1 cellular context compared by ENCODE assay signal in the genomic region with DNA sequence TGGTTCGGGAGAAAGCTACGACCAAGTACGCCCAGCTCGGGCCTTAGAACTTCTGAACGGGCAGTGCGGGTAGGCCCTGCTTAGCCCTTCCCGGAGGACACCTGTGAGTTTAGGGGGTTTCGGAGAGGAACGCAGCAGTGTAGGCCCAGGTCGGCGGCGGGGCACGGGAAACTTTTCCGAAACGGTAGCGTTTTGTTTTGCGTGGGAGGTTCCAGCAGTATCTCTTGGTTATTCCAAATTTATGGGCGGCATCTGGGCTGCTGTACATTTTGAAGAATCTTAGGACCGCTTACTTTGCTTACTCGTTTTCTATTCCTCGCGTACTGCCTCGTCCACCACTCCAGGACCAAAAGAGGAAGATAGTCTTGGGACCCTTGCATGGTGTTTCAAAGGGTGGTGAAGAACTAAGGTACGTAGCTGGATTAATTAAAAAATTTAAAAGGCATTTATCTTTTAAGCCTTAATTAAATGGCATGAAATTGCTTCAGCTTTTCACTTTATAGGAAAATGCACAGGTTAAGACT.
A peak's percentile ranks its signal among the peaks of the same experiment; 100 is the strongest.
TF ChIP-seq lines count a peak whose summit lies in the region.

No MANE protein-coding gene starts in this region.

TF ChIP-seq in HepG2, 621 proteins besides CTCF, POLR2A, EP300 and RAD21 (continued from another document and continues in another):
- TF ChIP-seq, protein P1, sequence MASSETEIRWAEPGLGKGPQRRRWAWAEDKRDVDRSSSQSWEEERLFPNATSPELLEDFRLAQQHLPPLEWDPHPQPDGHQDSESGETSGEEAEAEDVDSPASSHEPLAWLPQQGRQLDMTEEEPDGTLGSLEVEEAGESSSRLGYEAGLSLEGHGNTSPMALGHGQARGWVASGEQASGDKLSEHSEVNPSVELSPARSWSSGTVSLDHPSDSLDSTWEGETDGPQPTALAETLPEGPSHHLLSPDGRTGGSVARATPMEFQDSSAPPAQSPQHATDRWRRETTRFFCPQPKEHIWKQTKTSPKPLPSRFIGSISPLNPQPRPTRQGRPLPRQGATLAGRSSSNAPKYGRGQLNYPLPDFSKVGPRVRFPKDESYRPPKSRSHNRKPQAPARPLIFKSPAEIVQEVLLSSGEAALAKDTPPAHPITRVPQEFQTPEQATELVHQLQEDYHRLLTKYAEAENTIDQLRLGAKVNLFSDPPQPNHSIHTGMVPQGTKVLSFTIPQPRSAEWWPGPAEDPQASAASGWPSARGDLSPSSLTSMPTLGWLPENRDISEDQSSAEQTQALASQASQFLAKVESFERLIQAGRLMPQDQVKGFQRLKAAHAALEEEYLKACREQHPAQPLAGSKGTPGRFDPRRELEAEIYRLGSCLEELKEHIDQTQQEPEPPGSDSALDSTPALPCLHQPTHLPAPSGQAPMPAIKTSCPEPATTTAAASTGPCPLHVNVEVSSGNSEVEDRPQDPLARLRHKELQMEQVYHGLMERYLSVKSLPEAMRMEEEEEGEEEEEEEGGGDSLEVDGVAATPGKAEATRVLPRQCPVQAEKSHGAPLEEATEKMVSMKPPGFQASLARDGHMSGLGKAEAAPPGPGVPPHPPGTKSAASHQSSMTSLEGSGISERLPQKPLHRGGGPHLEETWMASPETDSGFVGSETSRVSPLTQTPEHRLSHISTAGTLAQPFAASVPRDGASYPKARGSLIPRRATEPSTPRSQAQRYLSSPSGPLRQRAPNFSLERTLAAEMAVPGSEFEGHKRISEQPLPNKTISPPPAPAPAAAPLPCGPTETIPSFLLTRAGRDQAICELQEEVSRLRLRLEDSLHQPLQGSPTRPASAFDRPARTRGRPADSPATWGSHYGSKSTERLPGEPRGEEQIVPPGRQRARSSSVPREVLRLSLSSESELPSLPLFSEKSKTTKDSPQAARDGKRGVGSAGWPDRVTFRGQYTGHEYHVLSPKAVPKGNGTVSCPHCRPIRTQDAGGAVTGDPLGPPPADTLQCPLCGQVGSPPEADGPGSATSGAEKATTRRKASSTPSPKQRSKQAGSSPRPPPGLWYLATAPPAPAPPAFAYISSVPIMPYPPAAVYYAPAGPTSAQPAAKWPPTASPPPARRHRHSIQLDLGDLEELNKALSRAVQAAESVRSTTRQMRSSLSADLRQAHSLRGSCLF (CRISPR knock-in tag; IDR thresholded peaks at IDR 0.05; ENCODE audit: borderline replicate concordance): 0 out of 2 replicates have a peak, but pooled peaks have one; percentile 5
- TF ChIP-seq XBP1 (CRISPR knock-in tag; IDR thresholded peaks at IDR 0.05) (no peak), ZNF180 (CRISPR knock-in tag; IDR thresholded peaks at IDR 0.05; ENCODE audit: borderline replicate concordance, low read depth) (no peak), ZFAT (CRISPR knock-in tag; conservative IDR thresholded peaks at IDR 0.05) (0 out of 2 replicates have a peak, but pooled peaks have one; percentile 35), ZNF839 (CRISPR knock-in tag; IDR thresholded peaks at IDR 0.05; ENCODE audit: borderline replicate concordance) (no peak), ZNF44 (CRISPR knock-in tag; IDR thresholded peaks at IDR 0.05) (no peak), MED1 (CRISPR knock-in tag; IDR thresholded peaks at IDR 0.05) (0 out of 2 replicates have a peak, but pooled peaks have one; percentile 10), ZNF230 (CRISPR knock-in tag; IDR thresholded peaks at IDR 0.05) (no peak), FOXO1 (CRISPR knock-in tag; IDR thresholded peaks at IDR 0.05) (0 out of 2 replicates have a peak, but pooled peaks have one; percentile 48), NONO (IDR thresholded peaks at IDR 0.05) (no peak), NONO (CRISPR knock-in tag; conservative IDR thresholded peaks at IDR 0.05) (no peak; the same call in 1 of the 2 replicates), FOSL2 (CRISPR knock-in tag; IDR thresholded peaks at IDR 0.05) (peak; percentile 19; the same call in 1 of the 2 replicates), KAT7 (CRISPR knock-in tag; IDR thresholded peaks at IDR 0.05; ENCODE audit: borderline replicate concordance) (peak; percentile 43; the same call in 1 of the 2 replicates), EEA1 (CRISPR knock-in tag; IDR thresholded peaks at IDR 0.05; ENCODE audit: borderline replicate concordance) (0 out of 2 replicates have a peak, but pooled peaks have one; percentile 66), ZNF543 (CRISPR knock-in tag; IDR thresholded peaks at IDR 0.05) (no peak), HNRNPK (IDR thresholded peaks at IDR 0.05; ENCODE audit: low read depth, low read length, poor library complexity, severe bottlenecking) (no peak), ZNF788 (CRISPR knock-in tag; IDR thresholded peaks at IDR 0.05; ENCODE audit: borderline replicate concordance) (peak; percentile 57; the same call in 1 of the 2 replicates), ZNF674 (CRISPR knock-in tag; IDR thresholded peaks at IDR 0.05; ENCODE audit: low read depth) (no peak), ZSCAN25 (CRISPR knock-in tag; IDR thresholded peaks at IDR 0.05) (0 out of 2 replicates have a peak, but pooled peaks have one; percentile 22), ZNF737 (CRISPR knock-in tag; IDR thresholded peaks at IDR 0.05; ENCODE audit: borderline replicate concordance) (peak; percentile 84; the same call in 1 of the 2 replicates), TCF7L2 (IDR thresholded peaks at IDR 0.05; ENCODE audit: low read depth, low read length) (no peak), YEATS2 (CRISPR knock-in tag; IDR thresholded peaks at IDR 0.05; ENCODE audit: borderline replicate concordance) (0 out of 2 replicates have a peak, but pooled peaks have one; percentile 10), NPAS2 (CRISPR knock-in tag; IDR thresholded peaks at IDR 0.05; ENCODE audit: borderline replicate concordance) (no peak), ZFX (CRISPR knock-in tag; IDR thresholded peaks at IDR 0.05; ENCODE audit: low read depth) (peak; percentile 5), MXI1 (IDR thresholded peaks at IDR 0.05; ENCODE audit: borderline replicate concordance, low read depth, low read length) (no peak), ZNF572 (CRISPR knock-in tag; IDR thresholded peaks at IDR 0.05) (peak; percentile 62; the same call in 1 of the 2 replicates), ZNF17 (CRISPR knock-in tag; IDR thresholded peaks at IDR 0.05) (no peak), ZBTB3 (CRISPR knock-in tag; IDR thresholded peaks at IDR 0.05; ENCODE audit: borderline replicate concordance, low read depth) (no peak), ZFYVE20 (CRISPR knock-in tag; IDR thresholded peaks at IDR 0.05; ENCODE audit: borderline replicate concordance, low read depth) (no peak), ZNF484 (CRISPR knock-in tag; IDR thresholded peaks at IDR 0.05; ENCODE audit: borderline replicate concordance, low read depth) (no peak), KDM3A (CRISPR knock-in tag; IDR thresholded peaks at IDR 0.05; ENCODE audit: low read depth) (no peak), CC2D1A (CRISPR knock-in tag; IDR thresholded peaks at IDR 0.05) (no peak), ZKSCAN5 (CRISPR knock-in tag; IDR thresholded peaks at IDR 0.05) (no peak), KDM4B (CRISPR knock-in tag; IDR thresholded peaks at IDR 0.05) (peak; percentile 57; the same call in 1 of the 2 replicates), ISL2 (CRISPR knock-in tag; IDR thresholded peaks at IDR 0.05) (no peak), FOSL1 (CRISPR knock-in tag; IDR thresholded peaks at IDR 0.05; ENCODE audit: borderline replicate concordance) (no peak), SIX4 (CRISPR knock-in tag; IDR thresholded peaks at IDR 0.05) (no peak; the same call in 1 of the 2 replicates)
- TF ChIP-seq, protein P2, sequence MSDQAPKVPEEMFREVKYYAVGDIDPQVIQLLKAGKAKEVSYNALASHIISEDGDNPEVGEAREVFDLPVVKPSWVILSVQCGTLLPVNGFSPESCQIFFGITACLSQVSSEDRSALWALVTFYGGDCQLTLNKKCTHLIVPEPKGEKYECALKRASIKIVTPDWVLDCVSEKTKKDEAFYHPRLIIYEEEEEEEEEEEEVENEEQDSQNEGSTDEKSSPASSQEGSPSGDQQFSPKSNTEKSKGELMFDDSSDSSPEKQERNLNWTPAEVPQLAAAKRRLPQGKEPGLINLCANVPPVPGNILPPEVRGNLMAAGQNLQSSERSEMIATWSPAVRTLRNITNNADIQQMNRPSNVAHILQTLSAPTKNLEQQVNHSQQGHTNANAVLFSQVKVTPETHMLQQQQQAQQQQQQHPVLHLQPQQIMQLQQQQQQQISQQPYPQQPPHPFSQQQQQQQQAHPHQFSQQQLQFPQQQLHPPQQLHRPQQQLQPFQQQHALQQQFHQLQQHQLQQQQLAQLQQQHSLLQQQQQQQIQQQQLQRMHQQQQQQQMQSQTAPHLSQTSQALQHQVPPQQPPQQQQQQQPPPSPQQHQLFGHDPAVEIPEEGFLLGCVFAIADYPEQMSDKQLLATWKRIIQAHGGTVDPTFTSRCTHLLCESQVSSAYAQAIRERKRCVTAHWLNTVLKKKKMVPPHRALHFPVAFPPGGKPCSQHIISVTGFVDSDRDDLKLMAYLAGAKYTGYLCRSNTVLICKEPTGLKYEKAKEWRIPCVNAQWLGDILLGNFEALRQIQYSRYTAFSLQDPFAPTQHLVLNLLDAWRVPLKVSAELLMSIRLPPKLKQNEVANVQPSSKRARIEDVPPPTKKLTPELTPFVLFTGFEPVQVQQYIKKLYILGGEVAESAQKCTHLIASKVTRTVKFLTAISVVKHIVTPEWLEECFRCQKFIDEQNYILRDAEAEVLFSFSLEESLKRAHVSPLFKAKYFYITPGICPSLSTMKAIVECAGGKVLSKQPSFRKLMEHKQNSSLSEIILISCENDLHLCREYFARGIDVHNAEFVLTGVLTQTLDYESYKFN (CRISPR knock-in tag; conservative IDR thresholded peaks at IDR 0.05): no peak
- TF ChIP-seq, protein P3, sequence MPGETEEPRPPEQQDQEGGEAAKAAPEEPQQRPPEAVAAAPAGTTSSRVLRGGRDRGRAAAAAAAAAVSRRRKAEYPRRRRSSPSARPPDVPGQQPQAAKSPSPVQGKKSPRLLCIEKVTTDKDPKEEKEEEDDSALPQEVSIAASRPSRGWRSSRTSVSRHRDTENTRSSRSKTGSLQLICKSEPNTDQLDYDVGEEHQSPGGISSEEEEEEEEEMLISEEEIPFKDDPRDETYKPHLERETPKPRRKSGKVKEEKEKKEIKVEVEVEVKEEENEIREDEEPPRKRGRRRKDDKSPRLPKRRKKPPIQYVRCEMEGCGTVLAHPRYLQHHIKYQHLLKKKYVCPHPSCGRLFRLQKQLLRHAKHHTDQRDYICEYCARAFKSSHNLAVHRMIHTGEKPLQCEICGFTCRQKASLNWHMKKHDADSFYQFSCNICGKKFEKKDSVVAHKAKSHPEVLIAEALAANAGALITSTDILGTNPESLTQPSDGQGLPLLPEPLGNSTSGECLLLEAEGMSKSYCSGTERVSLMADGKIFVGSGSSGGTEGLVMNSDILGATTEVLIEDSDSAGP (CRISPR knock-in tag; IDR thresholded peaks at IDR 0.05; ENCODE audit: borderline replicate concordance): peak; percentile 70; the same call in 1 of the 2 replicates
- TF ChIP-seq, protein P4, sequence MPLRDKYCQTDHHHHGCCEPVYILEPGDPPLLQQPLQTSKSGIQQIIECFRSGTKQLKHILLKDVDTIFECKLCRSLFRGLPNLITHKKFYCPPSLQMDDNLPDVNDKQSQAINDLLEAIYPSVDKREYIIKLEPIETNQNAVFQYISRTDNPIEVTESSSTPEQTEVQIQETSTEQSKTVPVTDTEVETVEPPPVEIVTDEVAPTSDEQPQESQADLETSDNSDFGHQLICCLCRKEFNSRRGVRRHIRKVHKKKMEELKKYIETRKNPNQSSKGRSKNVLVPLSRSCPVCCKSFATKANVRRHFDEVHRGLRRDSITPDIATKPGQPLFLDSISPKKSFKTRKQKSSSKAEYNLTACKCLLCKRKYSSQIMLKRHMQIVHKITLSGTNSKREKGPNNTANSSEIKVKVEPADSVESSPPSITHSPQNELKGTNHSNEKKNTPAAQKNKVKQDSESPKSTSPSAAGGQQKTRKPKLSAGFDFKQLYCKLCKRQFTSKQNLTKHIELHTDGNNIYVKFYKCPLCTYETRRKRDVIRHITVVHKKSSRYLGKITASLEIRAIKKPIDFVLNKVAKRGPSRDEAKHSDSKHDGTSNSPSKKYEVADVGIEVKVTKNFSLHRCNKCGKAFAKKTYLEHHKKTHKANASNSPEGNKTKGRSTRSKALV (CRISPR knock-in tag; IDR thresholded peaks at IDR 0.05): no peak
- TF ChIP-seq, protein P5, sequence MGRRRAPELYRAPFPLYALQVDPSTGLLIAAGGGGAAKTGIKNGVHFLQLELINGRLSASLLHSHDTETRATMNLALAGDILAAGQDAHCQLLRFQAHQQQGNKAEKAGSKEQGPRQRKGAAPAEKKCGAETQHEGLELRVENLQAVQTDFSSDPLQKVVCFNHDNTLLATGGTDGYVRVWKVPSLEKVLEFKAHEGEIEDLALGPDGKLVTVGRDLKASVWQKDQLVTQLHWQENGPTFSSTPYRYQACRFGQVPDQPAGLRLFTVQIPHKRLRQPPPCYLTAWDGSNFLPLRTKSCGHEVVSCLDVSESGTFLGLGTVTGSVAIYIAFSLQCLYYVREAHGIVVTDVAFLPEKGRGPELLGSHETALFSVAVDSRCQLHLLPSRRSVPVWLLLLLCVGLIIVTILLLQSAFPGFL (CRISPR knock-in tag; IDR thresholded peaks at IDR 0.05): no peak
- TF ChIP-seq, protein P6, sequence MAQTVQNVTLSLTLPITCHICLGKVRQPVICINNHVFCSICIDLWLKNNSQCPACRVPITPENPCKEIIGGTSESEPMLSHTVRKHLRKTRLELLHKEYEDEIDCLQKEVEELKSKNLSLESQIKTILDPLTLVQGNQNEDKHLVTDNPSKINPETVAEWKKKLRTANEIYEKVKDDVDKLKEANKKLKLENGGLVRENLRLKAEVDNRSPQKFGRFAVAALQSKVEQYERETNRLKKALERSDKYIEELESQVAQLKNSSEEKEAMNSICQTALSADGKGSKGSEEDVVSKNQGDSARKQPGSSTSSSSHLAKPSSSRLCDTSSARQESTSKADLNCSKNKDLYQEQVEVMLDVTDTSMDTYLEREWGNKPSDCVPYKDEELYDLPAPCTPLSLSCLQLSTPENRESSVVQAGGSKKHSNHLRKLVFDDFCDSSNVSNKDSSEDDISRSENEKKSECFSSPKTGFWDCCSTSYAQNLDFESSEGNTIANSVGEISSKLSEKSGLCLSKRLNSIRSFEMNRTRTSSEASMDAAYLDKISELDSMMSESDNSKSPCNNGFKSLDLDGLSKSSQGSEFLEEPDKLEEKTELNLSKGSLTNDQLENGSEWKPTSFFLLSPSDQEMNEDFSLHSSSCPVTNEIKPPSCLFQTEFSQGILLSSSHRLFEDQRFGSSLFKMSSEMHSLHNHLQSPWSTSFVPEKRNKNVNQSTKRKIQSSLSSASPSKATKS (CRISPR knock-in tag; IDR thresholded peaks at IDR 0.05): no peak
- TF ChIP-seq, protein P7, sequence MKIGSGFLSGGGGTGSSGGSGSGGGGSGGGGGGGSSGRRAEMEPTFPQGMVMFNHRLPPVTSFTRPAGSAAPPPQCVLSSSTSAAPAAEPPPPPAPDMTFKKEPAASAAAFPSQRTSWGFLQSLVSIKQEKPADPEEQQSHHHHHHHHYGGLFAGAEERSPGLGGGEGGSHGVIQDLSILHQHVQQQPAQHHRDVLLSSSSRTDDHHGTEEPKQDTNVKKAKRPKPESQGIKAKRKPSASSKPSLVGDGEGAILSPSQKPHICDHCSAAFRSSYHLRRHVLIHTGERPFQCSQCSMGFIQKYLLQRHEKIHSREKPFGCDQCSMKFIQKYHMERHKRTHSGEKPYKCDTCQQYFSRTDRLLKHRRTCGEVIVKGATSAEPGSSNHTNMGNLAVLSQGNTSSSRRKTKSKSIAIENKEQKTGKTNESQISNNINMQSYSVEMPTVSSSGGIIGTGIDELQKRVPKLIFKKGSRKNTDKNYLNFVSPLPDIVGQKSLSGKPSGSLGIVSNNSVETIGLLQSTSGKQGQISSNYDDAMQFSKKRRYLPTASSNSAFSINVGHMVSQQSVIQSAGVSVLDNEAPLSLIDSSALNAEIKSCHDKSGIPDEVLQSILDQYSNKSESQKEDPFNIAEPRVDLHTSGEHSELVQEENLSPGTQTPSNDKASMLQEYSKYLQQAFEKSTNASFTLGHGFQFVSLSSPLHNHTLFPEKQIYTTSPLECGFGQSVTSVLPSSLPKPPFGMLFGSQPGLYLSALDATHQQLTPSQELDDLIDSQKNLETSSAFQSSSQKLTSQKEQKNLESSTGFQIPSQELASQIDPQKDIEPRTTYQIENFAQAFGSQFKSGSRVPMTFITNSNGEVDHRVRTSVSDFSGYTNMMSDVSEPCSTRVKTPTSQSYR (CRISPR knock-in tag; IDR thresholded peaks at IDR 0.05; ENCODE audit: borderline replicate concordance): 0 out of 2 replicates have a peak, but pooled peaks have one; percentile 17
